In genomic region chr18:49788327-49788908, GRCh38 we compare ENCODE assay signal across 10 cellular contexts. TPM values are rescaled to one million over a fixed set of nuclear protein-coding genes. Genes with fewer than 3 reads are reported as not detected.
DNase-seq lines count a peak whose midpoint lies in the region; ATAC-seq and TF ChIP-seq lines count a peak whose summit lies in the region.
"Had no signal": no experiment of that assay in that cellular context is flagged by ENCODE, and none has a peak within 500 bp of the region (broad histone marks: within the 10 kb centered on the region; RNA-seq: fewer than 3 reads in every experiment).

No MANE protein-coding gene starts in this region.

- no peak for TF ChIP-seq CTCF in astrocyte of the spinal cord (IDR thresholded peaks at IDR 0.05; ENCODE audit: low read depth, low read length)
- no peak for TF ChIP-seq CTCF in osteocyte (IDR thresholded peaks at IDR 0.05)
- no peak for TF ChIP-seq CTCF in right atrium auricular region (IDR thresholded peaks at IDR 0.05)

- H3K4me1 ChIP-seq in right atrium auricular region = no peaks in the 10 kb centered on the region

- H3K9me3 ChIP-seq in right atrium auricular region = no peaks in the 10 kb centered on the region
- H3K9me3 ChIP-seq: thoracic aorta had no signal

- DNase-seq in astrocyte of the spinal cord (ENCODE audit: low read depth, low spot score) (peak; percentile 36), osteocyte (ENCODE audit: extremely low spot score, unreplicated experiment) (no peak), NCI-H1417 (lab: John Stamatoyannopoulos, UW) (no peak), KBM-7 (no peak), right atrium auricular region (ENCODE audit: low spot score) (no peak)
- no peak for DNase-seq in activated CD4-positive, alpha-beta T cell treated with anti-CD3 and anti-CD28 coated beads for 4 hours
- DNase-seq: NCI-H345 had no signal

- ATAC-seq in GM18868 (IDR thresholded peaks at IDR 0.05; ENCODE audit: unreplicated experiment) (peak; percentile 79), HG03095 (IDR thresholded peaks at IDR 0.05; ENCODE audit: unreplicated experiment) (peak; percentile 82)

- peak overlapping the region; percentile 6 for H3K4me3 Mint-ChIP-seq in osteocyte (ENCODE audit: unreplicated experiment)

- H3K4me1 Mint-ChIP-seq in osteocyte (ENCODE audit: unreplicated experiment) = peaks cover 11% of the 10 kb centered on the region

- peak overlapping the region; percentile 67 for H3K27ac Mint-ChIP-seq in osteocyte (ENCODE audit: unreplicated experiment)

- H3K27me3 ChIP-seq in right atrium auricular region = no peaks in the 10 kb centered on the region

- no peaks in the 10 kb centered on the region for H3K9me3 Mint-ChIP-seq in osteocyte (ENCODE audit: unreplicated experiment)

- peaks cover 77% of the 10 kb centered on the region for H3K36me3 ChIP-seq in right atrium auricular region

- H3K4me3 ChIP-seq in astrocyte of the spinal cord (ENCODE audit: low read depth, low read length) = no peak overlapping the region
- H3K4me3 ChIP-seq in right atrium auricular region = no peak overlapping the region
- H3K4me3 ChIP-seq: thoracic aorta had no signal

- no peak overlapping the region for H3K27ac ChIP-seq in right atrium auricular region
- H3K27ac ChIP-seq: thoracic aorta had no signal

- H3K27me3 Mint-ChIP-seq in osteocyte (ENCODE audit: unreplicated experiment) = no peaks in the 10 kb centered on the region

- in situ Hi-C loops in astrocyte of the spinal cord (cut with HindIII; ENCODE audit: low sequenced_read_pairs) = no loop called here
- in situ Hi-C loops in KBM-7 (cut with MboI; ENCODE audit: low pct_unique_long_range_greater_than_20kb, low sequenced_read_pairs) = no loop called here

- peaks cover 49% of the 10 kb centered on the region for H3K36me3 Mint-ChIP-seq in osteocyte (ENCODE audit: unreplicated experiment)

RNA-seq across cellular contexts. Expression of gene ACAA2, which starts 24.9 kb away (rescaled TPM):
- 57.0 and 57.7 TPM in 2 replicates for total RNA-seq in osteocyte
- total RNA-seq in right atrium auricular region = 100 to 1,000 TPM; 115 to 149 TPM
